Comparison of ENCODE assay signal across 8 cellular contexts in the genomic region with DNA sequence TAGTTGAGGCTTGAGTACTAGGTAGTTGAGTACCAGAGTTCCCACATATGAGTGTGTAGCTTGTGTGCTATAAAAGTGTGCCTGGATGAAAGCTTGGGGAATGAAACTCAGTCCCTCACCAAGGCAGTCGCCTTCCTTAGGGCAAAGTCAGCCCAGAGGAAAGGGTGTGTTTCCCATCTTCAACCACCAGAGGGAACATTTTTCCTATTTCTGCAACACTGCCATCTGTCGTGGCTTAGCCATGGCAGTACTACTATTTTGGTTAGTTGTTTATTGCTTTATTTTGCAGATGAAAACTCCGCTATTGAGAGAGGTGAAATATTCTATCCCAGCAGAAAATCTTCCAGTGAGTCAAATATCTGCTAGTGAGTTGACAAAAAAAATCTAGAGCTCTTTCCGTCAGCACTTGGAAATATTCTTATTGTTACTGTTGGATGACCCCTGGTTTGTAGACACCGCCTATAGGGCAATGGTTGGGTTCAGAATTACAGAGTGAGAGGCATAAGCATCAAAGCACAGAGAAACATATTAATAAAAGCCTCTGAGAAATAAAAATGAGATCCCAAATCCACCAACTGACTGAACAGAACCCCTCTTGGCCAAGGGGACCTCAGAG.
DNase-seq lines count a peak whose midpoint lies in the region; ATAC-seq and TF ChIP-seq lines count a peak whose summit lies in the region.

No MANE protein-coding gene starts in this region.

- no peaks in the 10 kb centered on the region for H4K20me1 ChIP-seq in PC-3 (ENCODE audit: low read length)

- H3F3A ChIP-seq in PC-3 (ENCODE audit: low read length, unreplicated experiment): no peaks in the 10 kb centered on the region

- H3K27ac ChIP-seq in PC-3 (ENCODE audit: low read length) (no peak overlapping the region), suprapubic skin (no peak overlapping the region)

- POLR2A ChIA-PET in activated CD4-positive, alpha-beta T cell treated with anti-CD3 and anti-CD28 coated beads for 36 hours (lab: Charles Lee): no interaction called here
- POLR2A ChIA-PET in PC-3 (lab: Charles Lee; ENCODE audit: unreplicated experiment): no interaction called here

- no peak for TF ChIP-seq POLR2A in suprapubic skin (IDR thresholded peaks at IDR 0.05)

- DNase-seq in activated CD4-positive, alpha-beta T cell treated with anti-CD3 and anti-CD28 coated beads for 36 hours: peak; percentile 37
- no peak for DNase-seq in activated CD4-positive, alpha-beta T cell treated with anti-CD3 and anti-CD28 coated beads, Interleukin-2, amount 50 U/mL, for 4 hours
- DNase-seq in HPDE6-E6E7 (ENCODE audit: extremely low spot score) (peak; percentile 46), PC-3 (peak; percentile 76), choroid plexus epithelial cell (ENCODE audit: low read depth) (peak; percentile 82), left lobe of liver (ENCODE audit: low spot score) (no peak), suprapubic skin (ENCODE audit: low spot score in 2 of 2) (no peak)

- 36% methylated on average over 5 of the region's 5 CpGs for WGBS in suprapubic skin

- TF ChIP-seq EP300 in suprapubic skin (IDR thresholded peaks at IDR 0.05): no peak

- H2AFZ ChIP-seq in PC-3 (ENCODE audit: low read length): no peak overlapping the region

- H3K4me3 ChIP-seq in PC-3 (ENCODE audit: low read length) (no peak overlapping the region), choroid plexus epithelial cell (ENCODE audit: low read depth, low read length) (no peak overlapping the region), suprapubic skin (no peak overlapping the region)

- H3K79me2 ChIP-seq in PC-3 (ENCODE audit: low read length): no peaks in the 10 kb centered on the region

- H3K4me3 Mint-ChIP-seq in activated CD4-positive, alpha-beta T cell treated with anti-CD3 and anti-CD28 coated beads for 36 hours: no peak overlapping the region

- H3K36me3 ChIP-seq in PC-3 (ENCODE audit: low read depth, low read length): no peaks in the 10 kb centered on the region
- no peaks in the 10 kb centered on the region for H3K36me3 ChIP-seq in suprapubic skin

- H3K9me2 ChIP-seq in PC-3 (replicated peaks; ENCODE audit: low read length): no peaks in the 10 kb centered on the region

- intact Hi-C loops in activated CD4-positive, alpha-beta T cell treated with anti-CD3 and anti-CD28 coated beads for 36 hours (cut with DNase I, micrococcal nuclease): loop anchor here (1.0 to 10.0 kb wide), 6 partner anchors 234 to 763 kb away; no protein-coding TSS in a partner anchor
- intact Hi-C loops in PC-3 (cut with micrococcal nuclease): loop anchor here (1.0 to 10.0 kb wide), 7 partner anchors 110 to 740 kb away; no protein-coding TSS in a partner anchor

- CTCF ChIA-PET in activated CD4-positive, alpha-beta T cell treated with anti-CD3 and anti-CD28 coated beads for 36 hours (lab: Charles Lee): interaction anchor here (0.6 to 5.3 kb wide), 19 partner anchors 9 to 762 kb away, joined by 3 to 27 read pairs (median 5); partner anchors contain the start of gene CPNE4
- CTCF ChIA-PET in PC-3 (lab: Charles Lee): interaction anchor here (0.9 kb wide), 1 partner anchor 234 kb away, joined by 3 read pairs; no protein-coding TSS in a partner anchor

- H3K4me1 Mint-ChIP-seq in activated CD4-positive, alpha-beta T cell treated with anti-CD3 and anti-CD28 coated beads for 36 hours: peaks cover 9% of the 10 kb centered on the region

- TF ChIP-seq CTCF in PC-3 (conservative IDR thresholded peaks at IDR 0.05; ENCODE audit: low read depth, low read length) (peak; percentile 80), choroid plexus epithelial cell (conservative IDR thresholded peaks at IDR 0.05; ENCODE audit: low read depth, low read length) (peak; percentile 96), suprapubic skin (IDR thresholded peaks at IDR 0.05) (peak; percentile 45 to 76)

- H3K4me1 ChIP-seq in PC-3 (ENCODE audit: insufficient read depth, low read length) (peaks cover 11% of the 10 kb centered on the region; the same call in 1 of the 2 replicates), suprapubic skin (peaks cover 6% of the 10 kb centered on the region)

- H3K36me3 Mint-ChIP-seq in activated CD4-positive, alpha-beta T cell treated with anti-CD3 and anti-CD28 coated beads for 36 hours (ENCODE audit: low read depth): no peaks in the 10 kb centered on the region

- no peak overlapping the region for H3K4me2 ChIP-seq in PC-3 (ENCODE audit: low read length)

- H3K27me3 ChIP-seq in PC-3 (ENCODE audit: low read length) (no peaks in the 10 kb centered on the region), suprapubic skin (no peaks in the 10 kb centered on the region)

- ATAC-seq in activated CD4-positive, alpha-beta T cell treated with anti-CD3 and anti-CD28 coated beads for 36 hours: peak; percentile 70
- ATAC-seq in GM19468 (IDR thresholded peaks at IDR 0.05; ENCODE audit: extremely low read depth, unreplicated experiment) (peak; percentile 47), PC-3 (peak; percentile 81), left lobe of liver (peak; percentile 94)

- no peaks in the 10 kb centered on the region for H3K9me3 ChIP-seq in PC-3 (ENCODE audit: low read length)
- H3K9me3 ChIP-seq in suprapubic skin: no peaks in the 10 kb centered on the region

- H3K27me3 Mint-ChIP-seq in activated CD4-positive, alpha-beta T cell treated with anti-CD3 and anti-CD28 coated beads for 36 hours: peaks cover 4% of the 10 kb centered on the region

- no peaks in the 10 kb centered on the region for H3K9me3 Mint-ChIP-seq in activated CD4-positive, alpha-beta T cell treated with anti-CD3 and anti-CD28 coated beads for 36 hours (ENCODE audit: low read depth)

- H3K9ac ChIP-seq in PC-3 (ENCODE audit: low read length): no peak overlapping the region

- no peak overlapping the region for H3K27ac Mint-ChIP-seq in activated CD4-positive, alpha-beta T cell treated with anti-CD3 and anti-CD28 coated beads for 36 hours

- no TSS peak for BruUV-seq in PC-3 (replicated peaks; lab: Mats Ljungman, UMichigan)

Comparison
In these comparisons a context has a peak if more than half of its experiments do, and no peak if none do; other contexts are left out.
1. DNase-seq: peak in activated CD4-positive, alpha-beta T cell treated with anti-CD3 and anti-CD28 coated beads for 36 hours (single experiment), HPDE6-E6E7 (single experiment), PC-3 (single experiment) and choroid plexus epithelial cell (single experiment); none in activated CD4-positive, alpha-beta T cell treated with anti-CD3 and anti-CD28 coated beads, Interleukin-2, amount 50 U/mL, for 4 hours (0 of 2), left lobe of liver (single experiment) and suprapubic skin (0 of 2).
2. Peak in every context shown above with its lines, with median percentiles within 50 percentile points of each other: ATAC-seq and CTCF ChIP-seq.